ENCODE assay signal across 26 cellular contexts in the genomic region with DNA sequence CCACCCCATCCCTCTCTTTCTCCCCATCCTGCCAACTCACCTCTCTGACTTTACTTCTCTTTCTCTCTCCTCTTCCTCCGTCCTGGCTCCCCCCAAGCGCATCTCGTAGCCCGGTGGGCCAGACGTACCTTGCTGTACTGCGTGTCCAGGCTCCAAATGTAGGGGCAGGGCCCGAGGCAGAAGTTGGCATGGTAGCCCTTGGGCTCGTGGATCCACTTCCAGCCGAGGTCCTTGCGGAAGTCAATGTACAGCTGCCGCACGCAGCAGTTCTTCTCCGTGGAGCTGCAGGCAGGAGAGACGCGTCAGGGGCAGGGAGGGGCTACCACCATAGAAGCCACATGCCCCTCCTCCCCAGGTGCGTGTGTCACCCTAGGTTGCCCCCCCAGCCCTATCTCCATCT. TPM values are rescaled to one million over a fixed set of nuclear protein-coding genes. Genes with fewer than 3 reads are reported as not detected.
A peak's percentile ranks its signal among the peaks of the same experiment; 100 is the strongest.
DNase-seq lines count a peak whose midpoint lies in the region; ATAC-seq, FAIRE-seq and TF ChIP-seq lines count a peak whose summit lies in the region.
"Had no signal": no experiment of that assay in that cellular context is flagged by ENCODE, and none has a peak within 500 bp of the region (broad histone marks: within the 10 kb centered on the region; RNA-seq: fewer than 3 reads in every experiment).

No MANE protein-coding gene starts in this region.

- H3K9ac ChIP-seq in H1 (replicated peaks in 1 of 4; ENCODE audit: extremely low read depth in 1 of 4, low read depth in 3 of 4, low read length in 3 of 4) = no peak overlapping the region
- H3K9ac ChIP-seq: BLaER1 had no signal

- POLR2A ChIA-PET in activated CD8-positive, alpha-beta T cell treated with anti-CD3 and anti-CD28 coated beads for 36 hours (lab: Charles Lee) = interaction anchor here (0.8 to 2.1 kb wide), 2 partner anchors 16 to 96 kb away, joined by 3 to 5 read pairs; no protein-coding TSS in a partner anchor
- POLR2A ChIA-PET in H1 (lab: Charles Lee; ENCODE audit: partially characterized antibody) = no interaction called here

- no peak for FAIRE-seq in H1 (lab: Jason Lieb, UNC)
- FAIRE-seq: small intestine, TTC549 had no signal

- H3K4me1 Mint-ChIP-seq in activated T-cell treated with anti-CD3 and anti-CD28 coated beads, Interleukin-2, amount 50 U/mL, for 24 hours (ENCODE audit: low read depth) = peaks cover 57% of the 10 kb centered on the region
- peaks cover 56% of the 10 kb centered on the region for H3K4me1 Mint-ChIP-seq in activated T-cell treated with anti-CD3 and anti-CD28 coated beads, Interleukin-2, amount 50 U/mL, for 72 hours (ENCODE audit: low read depth)
- peaks cover 49% of the 10 kb centered on the region for H3K4me1 Mint-ChIP-seq in activated CD8-positive, alpha-beta T cell treated with anti-CD3 and anti-CD28 coated beads for 36 hours (ENCODE audit: low read depth)
- peaks cover 57% of the 10 kb centered on the region for H3K4me1 Mint-ChIP-seq in stimulated activated effector memory CD8-positive, alpha-beta T cell treated with anti-CD3 and anti-CD28 coated beads, Interleukin-12 subunit alpha, Interleukin-12 subunit beta, amount 100 ng/mL, for 72 hours

- no peak for TF ChIP-seq EP300 in H1 (IDR thresholded peaks at IDR 0.05; ENCODE audit: borderline replicate concordance in 1 of 2, low read depth in 2 of 2, low read length in 2 of 2)

- H2BK20ac ChIP-seq in H1 (ENCODE audit: low read length) = no peak overlapping the region

- DNase-seq in activated T-cell treated with anti-CD3 and anti-CD28 coated beads, Interleukin-2, amount 50 U/mL, for 24 hours = no peak
- DNase-seq in activated T-cell treated with anti-CD3 and anti-CD28 coated beads, Interleukin-2, amount 50 U/mL, for 72 hours = no peak
- DNase-seq in activated CD8-positive, alpha-beta T cell treated with anti-CD3 and anti-CD28 coated beads for 36 hours = no peak
- DNase-seq in H1 (ENCODE audit: low read depth in 1 of 2, low spot score in 2 of 2) (no peak), AG08395 (ENCODE audit: low spot score) (no peak)
- DNase-seq in stimulated activated effector memory CD8-positive, alpha-beta T cell treated with anti-CD3 and anti-CD28 coated beads, Interleukin-12 subunit alpha, Interleukin-12 subunit beta, amount 100 ng/mL, for 72 hours (ENCODE audit: low spot score in 2 of 2) = no peak
- DNase-seq: activated CD4-positive, alpha-beta T cell treated with anti-CD3 and anti-CD28 coated beads for 1 hour; cerebellar nuclear complex; EL; heart right ventricle; HFFc6; left colon; NCI-H1417 treated with DMSO at 0.1 percent for 48 hours; NCI-H2107; NCI-H510A treated with DMSO at 0.1 percent for 48 hours; ovary; retina; small intestine; stimulated activated CD4-positive, alpha-beta T cell treated with anti-CD3 and anti-CD28 coated beads, Interleukin-1b, Interleukin-23, amount 100 ng/mL, for 48 hours; testis; uterus had no signal

- H3K27me3 ChIP-seq in H1 (replicated peaks in 1 of 4; ENCODE audit: control insufficient read depth in 3 of 4, extremely low read depth in 1 of 4, insufficient read depth in 3 of 4, low read length in 3 of 4) = peaks cover 0 to 3% (median 0%) of the 10 kb centered on the region in 4 experiments; a peak in 3 of 7 replicates
- H3K27me3 ChIP-seq: BLaER1, heart right ventricle, ovary, testis, uterus had no signal

- no peak for TF ChIP-seq POLR2A in H1 (IDR thresholded peaks at IDR 0.05; ENCODE audit: control extremely low read depth in 1 of 2, low read depth in 2 of 2, low read length in 2 of 2)

- H3K18ac ChIP-seq in H1 (ENCODE audit: extremely low read depth, low read length) = no peak overlapping the region

- H3K14ac ChIP-seq in H1 (ENCODE audit: insufficient read length) = no peak overlapping the region

- peak overlapping the region; percentile 50; the same call in 1 of the 2 replicates for H2BK12ac ChIP-seq in H1 (ENCODE audit: low read depth, low read length)

- H3K27ac Mint-ChIP-seq in activated T-cell treated with anti-CD3 and anti-CD28 coated beads, Interleukin-2, amount 50 U/mL, for 24 hours = peak overlapping the region; percentile 39
- H3K27ac Mint-ChIP-seq in activated T-cell treated with anti-CD3 and anti-CD28 coated beads, Interleukin-2, amount 50 U/mL, for 72 hours = no peak overlapping the region
- H3K27ac Mint-ChIP-seq in activated CD8-positive, alpha-beta T cell treated with anti-CD3 and anti-CD28 coated beads for 36 hours = peak overlapping the region; percentile 26
- H3K27ac Mint-ChIP-seq in stimulated activated effector memory CD8-positive, alpha-beta T cell treated with anti-CD3 and anti-CD28 coated beads, Interleukin-12 subunit alpha, Interleukin-12 subunit beta, amount 100 ng/mL, for 72 hours = peak overlapping the region; percentile 85
- H3K27ac Mint-ChIP-seq: HFFc6 had no signal

- no peaks in the 10 kb centered on the region for H3K27me3 Mint-ChIP-seq in activated T-cell treated with anti-CD3 and anti-CD28 coated beads, Interleukin-2, amount 50 U/mL, for 24 hours
- H3K27me3 Mint-ChIP-seq in activated T-cell treated with anti-CD3 and anti-CD28 coated beads, Interleukin-2, amount 50 U/mL, for 72 hours (ENCODE audit: low read depth) = no peaks in the 10 kb centered on the region
- no peaks in the 10 kb centered on the region for H3K27me3 Mint-ChIP-seq in activated CD8-positive, alpha-beta T cell treated with anti-CD3 and anti-CD28 coated beads for 36 hours

- H3K9me3 Mint-ChIP-seq in activated T-cell treated with anti-CD3 and anti-CD28 coated beads, Interleukin-2, amount 50 U/mL, for 24 hours = no peaks in the 10 kb centered on the region
- no peaks in the 10 kb centered on the region for H3K9me3 Mint-ChIP-seq in activated T-cell treated with anti-CD3 and anti-CD28 coated beads, Interleukin-2, amount 50 U/mL, for 72 hours
- H3K9me3 Mint-ChIP-seq in activated CD8-positive, alpha-beta T cell treated with anti-CD3 and anti-CD28 coated beads for 36 hours = no peaks in the 10 kb centered on the region
- H3K9me3 Mint-ChIP-seq in stimulated activated effector memory CD8-positive, alpha-beta T cell treated with anti-CD3 and anti-CD28 coated beads, Interleukin-12 subunit alpha, Interleukin-12 subunit beta, amount 100 ng/mL, for 72 hours = no peaks in the 10 kb centered on the region
- H3K9me3 Mint-ChIP-seq: HFFc6 had no signal

- no peak overlapping the region for H2AFZ ChIP-seq in H1 (ENCODE audit: low read length)

- H3K4me1 ChIP-seq in H1 (replicated peaks in 1 of 4; ENCODE audit: control insufficient read depth in 3 of 4, insufficient read depth in 4 of 4, low read length in 3 of 4) = peaks cover 3 to 10% (median 8%) of the 10 kb centered on the region in 4 experiments; a peak in 6 of 7 replicates
- H3K4me1 ChIP-seq: testis had no signal

- H2AK5ac ChIP-seq in H1 (ENCODE audit: low read depth, low read length) = peak overlapping the region; percentile 65; the same call in 1 of the 2 replicates

- no peak overlapping the region for H4K91ac ChIP-seq in H1 (replicated peaks; ENCODE audit: insufficient read length, low read length)

- no peak overlapping the region for H3K27ac ChIP-seq in H1 (ENCODE audit: low read depth, low read length)
- H3K27ac ChIP-seq: BLaER1, epithelial cell of prostate, heart right ventricle, ovary, testis, uterus had no signal

- H3K23me2 ChIP-seq in H1 (ENCODE audit: low read depth, low read length) = peaks cover 5% of the 10 kb centered on the region

- no peak overlapping the region for H3K4ac ChIP-seq in H1 (replicated peaks; ENCODE audit: insufficient read length, low read depth, low read length)

- H3K4me3 Mint-ChIP-seq in activated T-cell treated with anti-CD3 and anti-CD28 coated beads, Interleukin-2, amount 50 U/mL, for 24 hours = no peak overlapping the region
- no peak overlapping the region for H3K4me3 Mint-ChIP-seq in activated T-cell treated with anti-CD3 and anti-CD28 coated beads, Interleukin-2, amount 50 U/mL, for 72 hours
- H3K4me3 Mint-ChIP-seq in activated CD8-positive, alpha-beta T cell treated with anti-CD3 and anti-CD28 coated beads for 36 hours = no peak overlapping the region
- no peak overlapping the region for H3K4me3 Mint-ChIP-seq in stimulated activated effector memory CD8-positive, alpha-beta T cell treated with anti-CD3 and anti-CD28 coated beads, Interleukin-12 subunit alpha, Interleukin-12 subunit beta, amount 100 ng/mL, for 72 hours
- H3K4me3 Mint-ChIP-seq: HFFc6 had no signal

- intact Hi-C loops in activated CD8-positive, alpha-beta T cell treated with anti-CD3 and anti-CD28 coated beads for 36 hours (cut with micrococcal nuclease) = no loop called here

- H4K5ac ChIP-seq in H1 (ENCODE audit: insufficient read length, low read depth, low read length) = no peak overlapping the region

- no peak overlapping the region for H3K4me3 ChIP-seq in H1 (ENCODE audit: extremely low read depth in 1 of 4, insufficient read depth in 2 of 4, low read depth in 3 of 4, low read length in 4 of 4)
- H3K4me3 ChIP-seq: BLaER1, heart right ventricle, ovary, testis, uterus had no signal

- CTCF ChIA-PET in activated CD8-positive, alpha-beta T cell treated with anti-CD3 and anti-CD28 coated beads for 36 hours (lab: Charles Lee) = no interaction called here
- CTCF ChIA-PET in H1 (lab: Charles Lee; ENCODE audit: partially characterized antibody) = interaction anchor here (0.6 to 2.0 kb wide), 5 partner anchors 10 to 182 kb away, joined by 3 to 7 read pairs (median 4); a partner anchor contains a TSS

- H3K36me3 ChIP-seq in H1 (ENCODE audit: control insufficient read depth in 2 of 4, insufficient read depth in 4 of 4, low read length in 3 of 4) = no peaks in the 10 kb centered on the region
- H3K36me3 ChIP-seq: ovary, uterus had no signal

- no peak for ATAC-seq in activated T-cell treated with anti-CD3 and anti-CD28 coated beads, Interleukin-2, amount 50 U/mL, for 72 hours (replicated peaks in 1 of 2)
- no peak for ATAC-seq in activated CD8-positive, alpha-beta T cell treated with anti-CD3 and anti-CD28 coated beads for 36 hours
- no peak for ATAC-seq in stimulated activated effector memory CD8-positive, alpha-beta T cell treated with anti-CD3 and anti-CD28 coated beads, Interleukin-12 subunit alpha, Interleukin-12 subunit beta, amount 100 ng/mL, for 72 hours
- ATAC-seq in HG03439 (IDR thresholded peaks at IDR 0.05; ENCODE audit: unreplicated experiment) = no peak
- ATAC-seq in GM19455 (IDR thresholded peaks at IDR 0.05; ENCODE audit: unreplicated experiment) = no peak
- ATAC-seq: heart right ventricle, left colon had no signal

- no peak for TF ChIP-seq CTCF in activated CD8-positive, alpha-beta T cell treated with anti-CD3 and anti-CD28 coated beads for 36 hours (IDR thresholded peaks at IDR 0.05)
- TF ChIP-seq CTCF in H1 (IDR thresholded peaks at IDR 0.05; ENCODE audit: control extremely low read depth in 1 of 3, insufficient read depth in 1 of 3, low read depth in 1 of 3, low read length in 3 of 3) = no peak

- H3K9me3 ChIP-seq in H1 (ENCODE audit: insufficient read depth in 2 of 2, low read depth in 1 of 2, low read length in 1 of 2) = no peaks in the 10 kb centered on the region
- H3K9me3 ChIP-seq: BLaER1, heart right ventricle, ovary, testis, uterus had no signal

- WGBS in H1 (ENCODE audit: extremely low coverage in 1 of 2, insufficient coverage in 1 of 2, insufficient read length in 1 of 2, insufficient replicate concordance in 2 of 2, low coverage in 1 of 2, low lambda C conversion rate in 2 of 2, missing lambda C conversion rate in 1 of 2), 2 experiments = 88% methylated on average over 16 of the region's 16 CpGs; no CpG with 5 or more reads in 1 of the 2 experiments

- no peak for TF ChIP-seq RAD21 in H1 (IDR thresholded peaks at IDR 0.05 in 1 of 2, conservative IDR thresholded peaks at IDR 0.05 in 1 of 2; ENCODE audit: low read depth in 2 of 2, low read length in 2 of 2)

- H4K8ac ChIP-seq in H1 (ENCODE audit: extremely low read depth, insufficient read depth, low read length) = no peak overlapping the region

- peaks cover 0 to 2% of the 10 kb centered on the region in 2 experiments for H4K20me1 ChIP-seq in H1 (replicated peaks in 1 of 2; ENCODE audit: control insufficient read depth in 1 of 2, insufficient read depth in 2 of 2, low read length in 2 of 2)

- H3K79me1 ChIP-seq in H1 (ENCODE audit: low read depth, low read length) = no peaks in the 10 kb centered on the region

- no peak overlapping the region for H2BK5ac ChIP-seq in H1 (ENCODE audit: low read depth, low read length)

- H2BK15ac ChIP-seq in H1 (ENCODE audit: low read length) = 0 out of 2 replicates have a peak overlapping the region, but pooled peaks have one; percentile 61

- no peak overlapping the region for H2BK120ac ChIP-seq in H1 (replicated peaks; ENCODE audit: low read depth, low read length)

- H3K79me2 ChIP-seq in H1 (ENCODE audit: control insufficient read depth in 1 of 2, insufficient read depth in 2 of 2, low read length in 2 of 2) = no peaks in the 10 kb centered on the region

- H3K36me3 Mint-ChIP-seq in activated T-cell treated with anti-CD3 and anti-CD28 coated beads, Interleukin-2, amount 50 U/mL, for 24 hours (ENCODE audit: low read depth) = peaks cover 78% of the 10 kb centered on the region
- H3K36me3 Mint-ChIP-seq in activated T-cell treated with anti-CD3 and anti-CD28 coated beads, Interleukin-2, amount 50 U/mL, for 72 hours (ENCODE audit: insufficient read depth in 2 of 2) = peaks cover 13 to 22% of the 10 kb centered on the region in 2 donors
- peaks cover 49% of the 10 kb centered on the region for H3K36me3 Mint-ChIP-seq in activated CD8-positive, alpha-beta T cell treated with anti-CD3 and anti-CD28 coated beads for 36 hours (ENCODE audit: low read depth)
- H3K36me3 Mint-ChIP-seq in stimulated activated effector memory CD8-positive, alpha-beta T cell treated with anti-CD3 and anti-CD28 coated beads, Interleukin-12 subunit alpha, Interleukin-12 subunit beta, amount 100 ng/mL, for 72 hours = peaks cover 100% of the 10 kb centered on the region

- H3K56ac ChIP-seq in H1 (replicated peaks; ENCODE audit: insufficient read length, low read depth, low read length) = no peak overlapping the region

- H3K4me2 ChIP-seq in H1 (ENCODE audit: insufficient read depth in 1 of 2, low read depth in 2 of 2, low read length in 2 of 2) = peak overlapping the region in 1 of 2 experiments; percentile 67; a peak in 1 of 4 replicates
- H3K4me2 ChIP-seq: BLaER1 had no signal

- no peak overlapping the region for H3K23ac ChIP-seq in H1 (ENCODE audit: insufficient read length)

RNA-seq across cellular contexts. Expression of a gene that starts 21.7 kb away (rescaled TPM):
- total RNA-seq in activated T-cell treated with anti-CD3 and anti-CD28 coated beads, Interleukin-2, amount 50 U/mL, for 72 hours = 10 to 100 TPM; 93.5 to 94.2 TPM
- total RNA-seq in activated CD8-positive, alpha-beta T cell treated with anti-CD3 and anti-CD28 coated beads for 36 hours = 100 to 1,000 TPM; 112 to 123 TPM
- total RNA-seq in H1 (2021; fragmentation: NEBNext Ultra II Directional; extraction: Animal tissue kit (Norgen Biotek cat#: 25700)) = 10.6 and 12.2 TPM in 2 replicates
- polyA plus RNA-seq in H1 (2011; rRNA removed) = 1.7 and 6.5 TPM in 2 replicates
- 2.0 TPM for polyA plus RNA-seq in H1 (2011; cell fraction: cytosol; rRNA removed)
- 3.0 TPM for polyA plus RNA-seq in H1 (2011; cell fraction: nucleus; rRNA removed)
- 7.1 to 8.5 TPM (median 7.4 TPM) in 4 replicates for polyA plus RNA-seq in H1 (2012, experiment 1 of 2)
- 7.1 TPM for polyA plus RNA-seq in H1 (2012, experiment 2 of 2)
- polyA plus RNA-seq in H1 (2013, experiment 1 of 2) = 12.1 TPM
- 12.7 TPM for polyA plus RNA-seq in H1 (2013, experiment 2 of 2)
- 0.88 and 5.4 TPM in 2 replicates for polyA minus RNA-seq in H1 (2011; rRNA and poly(A)+ RNA removed)
- 8.4 TPM for polyA minus RNA-seq in H1 (2011; cell fraction: cytosol; rRNA and poly(A)+ RNA removed)
- 2.1 TPM for polyA minus RNA-seq in H1 (2011; cell fraction: nucleus; rRNA and poly(A)+ RNA removed)

RNA-seq across cellular contexts. Expression of a gene that starts 22.0 kb away (rescaled TPM):
- total RNA-seq in activated T-cell treated with anti-CD3 and anti-CD28 coated beads, Interleukin-2, amount 50 U/mL, for 72 hours = 10 to 100 TPM; 28.8 to 33.4 TPM
- total RNA-seq in activated CD8-positive, alpha-beta T cell treated with anti-CD3 and anti-CD28 coated beads for 36 hours = 10 to 100 TPM; 15.9 to 20.4 TPM
- total RNA-seq in H1 (2021; fragmentation: NEBNext Ultra II Directional; extraction: Animal tissue kit (Norgen Biotek cat#: 25700)) = 21.1 and 27.1 TPM in 2 replicates
- 19.8 and 32.6 TPM in 2 replicates for polyA plus RNA-seq in H1 (2011; rRNA removed)
- 16.9 TPM for polyA plus RNA-seq in H1 (2011; cell fraction: cytosol; rRNA removed)
- 18.7 TPM for polyA plus RNA-seq in H1 (2011; cell fraction: nucleus; rRNA removed)
- polyA plus RNA-seq in H1 (2012, experiment 1 of 2) = 19.2 to 29.9 TPM (median 24.7 TPM) in 4 replicates
- 20.4 TPM for polyA plus RNA-seq in H1 (2012, experiment 2 of 2)
- 15.6 TPM for polyA plus RNA-seq in H1 (2013, experiment 1 of 2)
- 15.6 TPM for polyA plus RNA-seq in H1 (2013, experiment 2 of 2)
- polyA minus RNA-seq in H1 (2011; rRNA and poly(A)+ RNA removed) = 9.2 and 13.4 TPM in 2 replicates
- polyA minus RNA-seq in H1 (2011; cell fraction: cytosol; rRNA and poly(A)+ RNA removed) = 11.4 TPM
- 13.0 TPM for polyA minus RNA-seq in H1 (2011; cell fraction: nucleus; rRNA and poly(A)+ RNA removed)

RNA-seq across cellular contexts. Expression of a gene that starts 31.9 kb away (rescaled TPM):
- total RNA-seq in activated T-cell treated with anti-CD3 and anti-CD28 coated beads, Interleukin-2, amount 50 U/mL, for 72 hours = 1 to 10 TPM; 6.4 to 7.7 TPM
- 1 to 10 TPM; 3.1 to 5.1 TPM for total RNA-seq in activated CD8-positive, alpha-beta T cell treated with anti-CD3 and anti-CD28 coated beads for 36 hours
- total RNA-seq in H1 (2021; fragmentation: NEBNext Ultra II Directional; extraction: Animal tissue kit (Norgen Biotek cat#: 25700)) = 4.9 and 5.0 TPM in 2 replicates
- polyA plus RNA-seq in H1 (2011; rRNA removed) = 6.3 and 9.0 TPM in 2 replicates
- 4.7 TPM for polyA plus RNA-seq in H1 (2011; cell fraction: cytosol; rRNA removed)
- 5.1 TPM for polyA plus RNA-seq in H1 (2011; cell fraction: nucleus; rRNA removed)
- polyA plus RNA-seq in H1 (2012, experiment 1 of 2) = 4.9 to 6.4 TPM (median 5.6 TPM) in 4 replicates
- 4.2 TPM for polyA plus RNA-seq in H1 (2012, experiment 2 of 2)
- 2.8 TPM for polyA plus RNA-seq in H1 (2013, experiment 1 of 2)
- 3.0 TPM for polyA plus RNA-seq in H1 (2013, experiment 2 of 2)
- polyA minus RNA-seq in H1 (2011; rRNA and poly(A)+ RNA removed) = 0.80 and 1.3 TPM in 2 replicates
- polyA minus RNA-seq in H1 (2011; cell fraction: cytosol; rRNA and poly(A)+ RNA removed) = 3.4 TPM
- 2.2 TPM for polyA minus RNA-seq in H1 (2011; cell fraction: nucleus; rRNA and poly(A)+ RNA removed)

RNA-seq across cellular contexts. Expression of a gene that starts 44.3 kb away (rescaled TPM):
- total RNA-seq in activated T-cell treated with anti-CD3 and anti-CD28 coated beads, Interleukin-2, amount 50 U/mL, for 72 hours = 10 to 100 TPM; 12.3 to 12.8 TPM
- 1 to 10 TPM; 8.9 to 9.1 TPM for total RNA-seq in activated CD8-positive, alpha-beta T cell treated with anti-CD3 and anti-CD28 coated beads for 36 hours
- total RNA-seq in H1 (2021; fragmentation: NEBNext Ultra II Directional; extraction: Animal tissue kit (Norgen Biotek cat#: 25700)) = 4.2 and 5.3 TPM in 2 replicates
- polyA plus RNA-seq in H1 (2011; rRNA removed) = 7.4 and 12.9 TPM in 2 replicates
- polyA plus RNA-seq in H1 (2011; cell fraction: cytosol; rRNA removed) = 7.9 TPM
- 15.3 TPM for polyA plus RNA-seq in H1 (2011; cell fraction: nucleus; rRNA removed)
- 3.8 to 10.2 TPM (median 7.9 TPM) in 4 replicates for polyA plus RNA-seq in H1 (2012, experiment 1 of 2)
- polyA plus RNA-seq in H1 (2012, experiment 2 of 2) = 13.7 TPM
- 6.7 TPM for polyA plus RNA-seq in H1 (2013, experiment 1 of 2)
- polyA plus RNA-seq in H1 (2013, experiment 2 of 2) = 6.5 TPM
- 2.3 and 9.6 TPM in 2 replicates for polyA minus RNA-seq in H1 (2011; rRNA and poly(A)+ RNA removed)
- 2.7 TPM for polyA minus RNA-seq in H1 (2011; cell fraction: cytosol; rRNA and poly(A)+ RNA removed)
- 3.8 TPM for polyA minus RNA-seq in H1 (2011; cell fraction: nucleus; rRNA and poly(A)+ RNA removed)
